25 cellular contexts compared by ENCODE assay signal in the genomic region with DNA sequence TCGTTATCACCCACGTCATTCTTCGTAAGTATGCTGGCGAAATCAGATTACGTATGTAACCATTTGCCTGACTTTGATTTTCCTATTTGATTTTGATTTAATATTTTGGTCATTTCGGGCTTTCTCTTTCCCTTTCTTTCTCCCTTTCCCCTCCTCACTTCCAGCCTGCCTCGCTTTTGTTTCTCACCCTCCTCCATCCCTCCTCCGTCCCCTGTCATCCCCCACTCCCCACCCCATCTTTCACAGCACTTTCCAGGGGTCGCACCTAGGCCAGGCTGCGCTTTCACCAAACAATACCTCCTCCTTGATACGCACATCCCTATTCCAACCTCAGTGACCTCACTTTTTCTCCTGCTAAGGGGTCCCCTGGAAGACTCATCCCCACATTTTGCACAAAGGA.
"Had no signal": no experiment of that assay in that cellular context is flagged by ENCODE, and none has a peak within 500 bp of the region (broad histone marks: within the 10 kb centered on the region; RNA-seq: fewer than 3 reads in every experiment).

No MANE protein-coding gene starts in this region.

- H3K36me3 Mint-ChIP-seq: mesothelial cell of epicardium had no signal

- H3K4me3 Mint-ChIP-seq: activated T-helper 1 cell treated with anti-CD3 and anti-CD28 coated beads, Interleukin-12 subunit alpha, Interleukin-12 subunit beta, Interleukin-2, Interleukin-4 antibody, amounts not matched to agents 30 ng/mL and 10 ng/mL and 1 ng/mL, durations not matched to agents 14 hours and 24 hours and 36 hours; central memory CD8-positive, alpha-beta T cell; mesothelial cell of epicardium; nephron progenitor cell; stimulated activated naive CD8-positive, alpha-beta T cell treated with anti-CD3 and anti-CD28 coated beads, Interleukin-15, Interleukin-2, amounts not matched to agents 100 ng/mL and 50 ng/mL, for 24 hours had no signal

- H3K27ac Mint-ChIP-seq: activated T-helper 1 cell treated with anti-CD3 and anti-CD28 coated beads, Interleukin-12 subunit alpha, Interleukin-12 subunit beta, Interleukin-2, Interleukin-4 antibody, amounts not matched to agents 30 ng/mL and 10 ng/mL and 1 ng/mL, durations not matched to agents 14 hours and 24 hours and 36 hours; mesothelial cell of epicardium; nephron progenitor cell; stimulated activated naive CD8-positive, alpha-beta T cell treated with anti-CD3 and anti-CD28 coated beads, Interleukin-15, Interleukin-2, amounts not matched to agents 100 ng/mL and 50 ng/mL, for 24 hours had no signal

- H3K4me3 ChIP-seq: breast epithelium, esophagus muscularis mucosa, heart right ventricle, left lung, lung, pancreas, thoracic aorta had no signal

- H3K27ac ChIP-seq: breast epithelium, esophagus muscularis mucosa, foreskin keratinocyte, heart right ventricle, left lung, pancreas, thoracic aorta had no signal

- H3K9me3 Mint-ChIP-seq: activated T-helper 1 cell treated with anti-CD3 and anti-CD28 coated beads, Interleukin-12 subunit alpha, Interleukin-12 subunit beta, Interleukin-2, Interleukin-4 antibody, amounts not matched to agents 30 ng/mL and 10 ng/mL and 1 ng/mL, durations not matched to agents 14 hours and 24 hours and 36 hours; central memory CD8-positive, alpha-beta T cell; mesothelial cell of epicardium; naive B cell; nephron progenitor cell; stimulated activated naive CD8-positive, alpha-beta T cell treated with anti-CD3 and anti-CD28 coated beads, Interleukin-15, Interleukin-2, amounts not matched to agents 100 ng/mL and 50 ng/mL, for 24 hours had no signal

- DNase-seq: activated CD4-positive, alpha-beta T cell treated with anti-CD3 and anti-CD28 coated beads for 4 hours; activated CD4-positive, alpha-beta T cell treated with anti-CD3 and anti-CD28 coated beads, Interleukin-2, amount 50 U/mL, for 48 hours; activated CD8-positive, alpha-beta memory T cell treated with anti-CD3 and anti-CD28 coated beads, Interleukin-2, amount 50 U/mL, for 4 hours; activated gamma-delta T cell treated with Interleukin-2 at 50 U/mL for 16 hours; activated naive CD4-positive, alpha-beta T cell treated with anti-CD3 and anti-CD28 coated beads, Interleukin-2, amount 50 U/mL, for 16 hours; activated T-cell treated with anti-CD3 and anti-CD28 coated beads, Interleukin-2, amount 50 U/mL, for 1 hour; amniotic stem cell; effector CD4-positive, alpha-beta T cell; foreskin keratinocyte; heart right ventricle; left lung; naive B cell; nephron progenitor cell; nucleus accumbens; pancreas; right cardiac atrium; stimulated activated CD4-positive, alpha-beta T cell treated with anti-CD3 and anti-CD28 coated beads, Interleukin-2, amount 100 ng/mL, for 48 hours had no signal

- H3K4me1 ChIP-seq: breast epithelium, esophagus muscularis mucosa, foreskin keratinocyte, heart right ventricle, left lung, pancreas had no signal

- H3K27me3 Mint-ChIP-seq: central memory CD8-positive, alpha-beta T cell; naive B cell; stimulated activated naive CD8-positive, alpha-beta T cell treated with anti-CD3 and anti-CD28 coated beads, Interleukin-15, Interleukin-2, amounts not matched to agents 100 ng/mL and 50 ng/mL, for 24 hours had no signal

- H3K36me3 ChIP-seq: breast epithelium, left lung, pancreas, thoracic aorta had no signal

- H3K27me3 ChIP-seq: breast epithelium, esophagus muscularis mucosa, foreskin keratinocyte, heart right ventricle, left lung, pancreas had no signal

- H3K4me1 Mint-ChIP-seq: central memory CD8-positive, alpha-beta T cell had no signal

- H3K9me3 ChIP-seq: breast epithelium, esophagus muscularis mucosa, heart right ventricle, left lung, pancreas, thoracic aorta had no signal

- ATAC-seq: foreskin keratinocyte, heart right ventricle, left lung, pancreas, right cardiac atrium had no signal
